8 cellular contexts compared by ENCODE assay signal in the genomic region with DNA sequence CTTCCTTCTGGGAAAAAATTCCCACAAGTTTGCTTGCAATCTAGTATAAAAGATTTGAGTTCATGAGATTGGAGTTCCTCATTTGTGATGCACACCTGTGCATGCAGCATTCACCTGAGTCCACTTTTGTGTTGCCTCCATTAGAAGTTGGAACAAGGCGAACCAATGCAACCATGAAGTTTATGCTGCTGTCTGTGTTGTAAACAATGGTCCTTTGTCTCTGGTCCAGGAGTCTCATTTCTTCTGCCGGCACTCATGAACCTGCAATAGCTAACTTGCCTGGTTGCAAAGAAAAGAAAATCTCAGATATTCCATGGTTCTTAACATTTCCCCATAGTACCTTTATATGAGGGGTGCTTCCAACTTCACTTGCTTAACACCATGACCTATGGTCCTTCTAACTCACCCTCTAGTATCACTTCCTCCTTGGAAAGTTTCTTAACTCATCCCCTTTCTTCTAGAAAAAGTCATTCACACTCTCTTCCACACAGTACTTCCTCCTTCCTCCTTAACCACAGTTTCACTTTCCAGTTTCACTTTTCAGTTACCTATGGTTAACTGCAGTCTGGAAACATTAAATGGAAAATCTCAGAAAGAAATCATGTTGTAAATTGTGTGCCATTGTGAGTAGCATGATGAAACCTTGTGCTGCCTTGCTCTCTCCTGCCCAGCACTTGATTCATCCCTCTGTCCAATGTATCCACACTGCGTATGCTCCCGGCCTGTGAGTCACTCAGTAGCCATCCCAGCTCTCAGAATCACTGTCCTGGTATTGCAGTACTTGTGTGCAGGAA.
A peak's percentile ranks its signal among the peaks of the same experiment; 100 is the strongest.
DNase-seq lines count a peak whose midpoint lies in the region; ATAC-seq and TF ChIP-seq lines count a peak whose summit lies in the region.

No MANE protein-coding gene starts in this region.

- no peak for TF ChIP-seq POLR2A in spleen (IDR thresholded peaks at IDR 0.05)

- H3K9me3 ChIP-seq in RWPE2 (ENCODE audit: severe bottlenecking) (no peaks in the 10 kb centered on the region), spleen (no peaks in the 10 kb centered on the region)

- no peak overlapping the region for H3K4me3 ChIP-seq in AG09309 (ENCODE audit: control insufficient read depth, low read depth, low read length)
- H3K4me3 ChIP-seq in RWPE2 (ENCODE audit: severe bottlenecking) = no peak overlapping the region
- H3K4me3 ChIP-seq in spleen = peak overlapping the region in 1 of 8 donors; percentile 42

- H3K27ac ChIP-seq in RWPE2 (ENCODE audit: poor library complexity, severe bottlenecking) (peak overlapping the region; percentile 49), spleen (peak overlapping the region in 7 of 8 donors; percentile 7 to 65 (median 49))

- intact Hi-C loops in spleen (cut with DNase I; ENCODE audit: low total_unique reads) = no loop called here

- ATAC-seq in GM19023 (IDR thresholded peaks at IDR 0.05; ENCODE audit: unreplicated experiment) (peak; percentile 71), HG03108 (IDR thresholded peaks at IDR 0.05; ENCODE audit: unreplicated experiment) (peak; percentile 66), RWPE2 (ENCODE audit: low read depth) (peak; percentile 100)

- H3K4me1 ChIP-seq in RWPE2 (ENCODE audit: insufficient read depth, poor library complexity, severe bottlenecking) (peaks cover 13% of the 10 kb centered on the region), spleen (peaks cover 9 to 38% (median 25%) of the 10 kb centered on the region in 6 donors)

- no peak for TF ChIP-seq CTCF in AG09309 (IDR thresholded peaks at IDR 0.05; ENCODE audit: control insufficient read depth, insufficient read depth, low read depth, low read length, missing control alignments)
- TF ChIP-seq CTCF in RWPE2 (IDR thresholded peaks at IDR 0.05; ENCODE audit: poor library complexity, severe bottlenecking) = no peak
- TF ChIP-seq CTCF in spleen (IDR thresholded peaks at IDR 0.05 in 8 of 11, conservative IDR thresholded peaks at IDR 0.05 in 3 of 11) = no peak

- 71 to 85% (median 81%) methylated on average over 4 of the region's 4 CpGs for WGBS in spleen, 5 donors

- H3K27me3 ChIP-seq in RWPE2 (ENCODE audit: insufficient read depth, poor library complexity, severe bottlenecking) = no peaks in the 10 kb centered on the region
- H3K27me3 ChIP-seq in spleen (replicated peaks in 1 of 7) = no peaks in the 10 kb centered on the region

- no peaks in the 10 kb centered on the region for H3K36me3 ChIP-seq in RWPE2 (ENCODE audit: low read depth)
- no peaks in the 10 kb centered on the region for H3K36me3 ChIP-seq in spleen

- DNase-seq in AG09309 (ENCODE audit: low read depth) (peak; percentile 91), RWPE2 (ENCODE audit: low spot score) (peak; percentile 60), fibroblast of the conjunctiva (ENCODE audit: low read depth) (peak; percentile 89), spleen (no peak), NCI-H2081 (lab: John Stamatoyannopoulos, UW) (no peak)
- DNase-seq in activated effector memory CD4-positive, alpha-beta T cell treated with Interleukin-2 at 50 U/mL for 16 hours = no peak

Comparison
In these comparisons a context has a peak if more than half of its experiments do, and no peak if none do; other contexts are left out.
1. DNase-seq: peak in AG09309 (single experiment), RWPE2 (single experiment) and fibroblast of the conjunctiva (single experiment); none in spleen (single experiment), NCI-H2081 (0 of 2) and activated effector memory CD4-positive, alpha-beta T cell treated with Interleukin-2 at 50 U/mL for 16 hours (single experiment).
2. Peak in every context shown above with its lines, with median percentiles within 50 percentile points of each other: ATAC-seq.